Comparison of ENCODE assay signal across 29 cellular contexts in genomic region chr6:145822432-145822831, GRCh38.
"Had no signal": no experiment of that assay in that cellular context is flagged by ENCODE, and none has a peak within 500 bp of the region (broad histone marks: within the 10 kb centered on the region; RNA-seq: fewer than 3 reads in every experiment).

No MANE protein-coding gene starts in this region.

- H3K27ac ChIP-seq: brain microvascular endothelial cell, colonic mucosa had no signal

- H3K4me1 ChIP-seq: colonic mucosa had no signal

- H3K27me3 ChIP-seq: brain microvascular endothelial cell, colonic mucosa had no signal

- DNase-seq: activated CD4-positive, alpha-beta memory T cell treated with anti-CD3 and anti-CD28 coated beads for 36 hours; activated CD4-positive, alpha-beta T cell treated with anti-CD3 and anti-CD28 coated beads for 36 hours; activated CD4-positive, alpha-beta T cell treated with anti-CD3 and anti-CD28 coated beads, Interleukin-2, amount 10 ng/mL, durations not matched to agents 24 days and 14 days; activated CD4-positive, CD25-positive, alpha-beta regulatory T cell; activated CD4-positive, CD25-positive, alpha-beta regulatory T cell treated with anti-CD3 and anti-CD28 coated beads, Interleukin-2, amount 50 U/mL, for 72 hours; activated CD8-positive, alpha-beta memory T cell treated with anti-CD3 and anti-CD28 coated beads, Interleukin-2, amount 10 ng/mL, durations not matched to agents 7 days and 5 days; activated CD8-positive, alpha-beta memory T cell treated with anti-CD3 and anti-CD28 coated beads, Interleukin-2, amount 50 U/mL, for 4 hours; activated CD8-positive, alpha-beta T cell treated with anti-CD3 and anti-CD28 coated beads, Interleukin-2, amount 10 ng/mL, durations not matched to agents 7 days and 5 days; activated effector memory CD4-positive, alpha-beta T cell treated with anti-CD3 and anti-CD28 coated beads, Interleukin-2, amount 50 U/mL, for 16 hours; activated naive CD4-positive, alpha-beta T cell treated with anti-CD3 and anti-CD28 coated beads for 36 hours; activated naive CD8-positive, alpha-beta T cell treated with anti-CD3 and anti-CD28 coated beads, Interleukin-2, amount 10 ng/mL, durations not matched to agents 7 days and 5 days; activated T-cell treated with anti-CD3 and anti-CD28 coated beads, Interleukin-2, amount 50 U/mL, for 4 hours; amniotic stem cell; anterior cingulate cortex; brain microvascular endothelial cell; caudate nucleus; cerebellar nuclear complex; colonic mucosa; effector CD8-positive, alpha-beta T cell; foreskin fibroblast; head of caudate nucleus; T-helper 2 cell had no signal

- H3K9me3 Mint-ChIP-seq: activated CD4-positive, alpha-beta memory T cell treated with anti-CD3 and anti-CD28 coated beads for 36 hours; activated naive CD4-positive, alpha-beta T cell treated with anti-CD3 and anti-CD28 coated beads for 36 hours; activated naive CD4-positive, alpha-beta T cell treated with anti-CD3 and anti-CD28 coated beads, Interleukin-2, amount 50 U/mL, for 24 hours; activated naive CD8-positive, alpha-beta T cell treated with anti-CD3 and anti-CD28 coated beads, Interleukin-2, amount 10 ng/mL, durations not matched to agents 7 days and 5 days; activated T-cell treated with anti-CD3 and anti-CD28 coated beads, Interleukin-2, amount 50 U/mL, for 4 hours; activated T-helper 2 cell treated with anti-CD3 and anti-CD28 coated beads, Interferon-gamma antibody, Interleukin-2, Interleukin-4, amounts not matched to agents 10 μg/mL and 5 μg/mL and 100 μg/mL, durations not matched to agents 14 hours and 24 hours and 36 hours had no signal

- H3K27me3 Mint-ChIP-seq: activated CD4-positive, alpha-beta memory T cell treated with anti-CD3 and anti-CD28 coated beads for 36 hours; activated CD4-positive, alpha-beta T cell treated with anti-CD3 and anti-CD28 coated beads for 36 hours; activated CD8-positive, alpha-beta memory T cell treated with anti-CD3 and anti-CD28 coated beads, Interleukin-2, amount 10 ng/mL, durations not matched to agents 7 days and 5 days; activated naive CD4-positive, alpha-beta T cell treated with anti-CD3 and anti-CD28 coated beads, Interleukin-2, amount 50 U/mL, for 24 hours; activated naive CD8-positive, alpha-beta T cell treated with anti-CD3 and anti-CD28 coated beads, Interleukin-2, amount 10 ng/mL, durations not matched to agents 7 days and 5 days had no signal

- ATAC-seq: activated CD8-positive, alpha-beta memory T cell treated with anti-CD3 and anti-CD28 coated beads, Interleukin-2, amount 10 ng/mL, durations not matched to agents 7 days and 5 days; activated CD8-positive, alpha-beta T cell treated with anti-CD3 and anti-CD28 coated beads, Interleukin-2, amount 10 ng/mL, durations not matched to agents 7 days and 5 days; esophagus mucosa had no signal

- FAIRE-seq: astrocyte, endometrium, endothelial cell of umbilical vein, frontal cortex had no signal

- H3K4me3 ChIP-seq: colonic mucosa had no signal

- H3K27ac Mint-ChIP-seq: activated CD4-positive, alpha-beta memory T cell treated with anti-CD3 and anti-CD28 coated beads for 36 hours; activated CD4-positive, alpha-beta T cell treated with anti-CD3 and anti-CD28 coated beads for 36 hours; activated CD8-positive, alpha-beta memory T cell treated with anti-CD3 and anti-CD28 coated beads, Interleukin-2, amount 10 ng/mL, durations not matched to agents 7 days and 5 days; activated CD8-positive, alpha-beta T cell treated with anti-CD3 and anti-CD28 coated beads, Interleukin-2, amount 10 ng/mL, durations not matched to agents 7 days and 5 days; activated naive CD4-positive, alpha-beta T cell treated with anti-CD3 and anti-CD28 coated beads for 36 hours; activated naive CD8-positive, alpha-beta T cell treated with anti-CD3 and anti-CD28 coated beads, Interleukin-2, amount 10 ng/mL, durations not matched to agents 7 days and 5 days had no signal

- H3K36me3 ChIP-seq: brain microvascular endothelial cell, colonic mucosa had no signal

- H3K4me3 Mint-ChIP-seq: activated CD4-positive, alpha-beta memory T cell treated with anti-CD3 and anti-CD28 coated beads for 36 hours; activated CD4-positive, alpha-beta T cell treated with anti-CD3 and anti-CD28 coated beads for 36 hours; activated CD4-positive, alpha-beta T cell treated with anti-CD3 and anti-CD28 coated beads, Interleukin-2, amount 10 ng/mL, durations not matched to agents 24 days and 14 days; activated CD8-positive, alpha-beta memory T cell treated with anti-CD3 and anti-CD28 coated beads, Interleukin-2, amount 10 ng/mL, durations not matched to agents 7 days and 5 days; activated CD8-positive, alpha-beta T cell treated with anti-CD3 and anti-CD28 coated beads, Interleukin-2, amount 10 ng/mL, durations not matched to agents 7 days and 5 days; activated naive CD4-positive, alpha-beta T cell treated with anti-CD3 and anti-CD28 coated beads for 36 hours; activated naive CD4-positive, alpha-beta T cell treated with anti-CD3 and anti-CD28 coated beads, Interleukin-2, amount 50 U/mL, for 24 hours; activated naive CD8-positive, alpha-beta T cell treated with anti-CD3 and anti-CD28 coated beads, Interleukin-2, amount 10 ng/mL, durations not matched to agents 7 days and 5 days; activated T-cell treated with anti-CD3 and anti-CD28 coated beads, Interleukin-2, amount 50 U/mL, for 4 hours had no signal

- H3K9me3 ChIP-seq: colonic mucosa had no signal
